1 cellular context compared by ENCODE assay signal in the genomic region with DNA sequence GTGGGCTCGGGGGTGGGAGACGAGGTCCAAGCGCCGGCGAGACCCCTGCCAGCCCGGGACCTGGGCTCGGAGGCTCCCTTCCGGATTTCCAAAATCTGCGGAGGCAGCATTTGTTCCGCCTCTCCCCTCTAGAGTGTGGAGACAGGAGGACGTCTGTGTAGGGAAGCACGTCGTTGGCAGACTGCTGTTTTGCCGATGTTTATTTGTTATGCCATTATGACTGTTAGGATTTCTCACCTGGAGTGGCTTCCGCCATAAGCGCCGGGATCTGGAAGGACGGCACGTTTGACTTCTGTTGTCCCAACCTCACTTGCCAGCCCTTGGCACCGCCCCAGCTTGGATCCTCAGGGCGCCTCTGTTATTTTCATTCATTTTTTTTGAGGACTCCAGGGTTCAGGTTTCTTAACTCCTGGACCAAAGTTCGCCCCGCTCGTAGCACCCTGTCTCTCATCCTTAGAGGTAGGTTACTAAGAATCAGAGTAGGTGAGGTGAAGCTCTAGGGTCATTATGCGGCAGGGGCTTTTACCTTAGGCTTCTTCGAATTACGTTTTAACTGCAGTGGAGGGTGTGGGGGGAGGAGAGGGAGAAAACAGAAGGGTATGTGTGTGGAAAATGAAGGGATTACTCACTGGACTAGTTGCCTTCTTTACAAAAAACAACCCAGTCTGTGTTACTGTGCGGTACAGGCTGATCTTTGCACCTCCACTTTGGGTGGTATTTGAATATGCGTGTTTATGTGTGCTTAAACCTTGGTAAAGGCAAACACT.
A peak's percentile ranks its signal among the peaks of the same experiment; 100 is the strongest.
TF ChIP-seq lines count a peak whose summit lies in the region.

No MANE protein-coding gene starts in this region.

TF ChIP-seq in HepG2, 621 proteins besides CTCF, POLR2A, EP300 and RAD21 (continued from another document and continues in another):
- TF ChIP-seq, protein P1, sequence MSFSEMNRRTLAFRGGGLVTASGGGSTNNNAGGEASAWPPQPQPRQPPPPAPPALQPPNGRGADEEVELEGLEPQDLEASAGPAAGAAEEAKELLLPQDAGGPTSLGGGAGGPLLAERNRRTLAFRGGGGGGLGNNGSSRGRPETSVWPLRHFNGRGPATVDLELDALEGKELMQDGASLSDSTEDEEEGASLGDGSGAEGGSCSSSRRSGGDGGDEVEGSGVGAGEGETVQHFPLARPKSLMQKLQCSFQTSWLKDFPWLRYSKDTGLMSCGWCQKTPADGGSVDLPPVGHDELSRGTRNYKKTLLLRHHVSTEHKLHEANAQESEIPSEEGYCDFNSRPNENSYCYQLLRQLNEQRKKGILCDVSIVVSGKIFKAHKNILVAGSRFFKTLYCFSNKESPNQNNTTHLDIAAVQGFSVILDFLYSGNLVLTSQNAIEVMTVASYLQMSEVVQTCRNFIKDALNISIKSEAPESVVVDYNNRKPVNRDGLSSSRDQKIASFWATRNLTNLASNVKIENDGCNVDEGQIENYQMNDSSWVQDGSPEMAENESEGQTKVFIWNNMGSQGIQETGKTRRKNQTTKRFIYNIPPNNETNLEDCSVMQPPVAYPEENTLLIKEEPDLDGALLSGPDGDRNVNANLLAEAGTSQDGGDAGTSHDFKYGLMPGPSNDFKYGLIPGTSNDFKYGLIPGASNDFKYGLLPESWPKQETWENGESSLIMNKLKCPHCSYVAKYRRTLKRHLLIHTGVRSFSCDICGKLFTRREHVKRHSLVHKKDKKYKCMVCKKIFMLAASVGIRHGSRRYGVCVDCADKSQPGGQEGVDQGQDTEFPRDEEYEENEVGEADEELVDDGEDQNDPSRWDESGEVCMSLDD (CRISPR knock-in tag; IDR thresholded peaks at IDR 0.05; ENCODE audit: borderline replicate concordance), result no peak
- TF ChIP-seq IRF2 (CRISPR knock-in tag; IDR thresholded peaks at IDR 0.05), result no peak
- no peak for TF ChIP-seq ONECUT2 (CRISPR knock-in tag; IDR thresholded peaks at IDR 0.05)
- TF ChIP-seq ZFX (CRISPR knock-in tag; IDR thresholded peaks at IDR 0.05; ENCODE audit: low read depth), result no peak
- no peak for TF ChIP-seq CCDC6 (CRISPR knock-in tag; IDR thresholded peaks at IDR 0.05)
- TF ChIP-seq ZSCAN29 (CRISPR knock-in tag; conservative IDR thresholded peaks at IDR 0.05), result no peak
- TF ChIP-seq, protein P2, sequence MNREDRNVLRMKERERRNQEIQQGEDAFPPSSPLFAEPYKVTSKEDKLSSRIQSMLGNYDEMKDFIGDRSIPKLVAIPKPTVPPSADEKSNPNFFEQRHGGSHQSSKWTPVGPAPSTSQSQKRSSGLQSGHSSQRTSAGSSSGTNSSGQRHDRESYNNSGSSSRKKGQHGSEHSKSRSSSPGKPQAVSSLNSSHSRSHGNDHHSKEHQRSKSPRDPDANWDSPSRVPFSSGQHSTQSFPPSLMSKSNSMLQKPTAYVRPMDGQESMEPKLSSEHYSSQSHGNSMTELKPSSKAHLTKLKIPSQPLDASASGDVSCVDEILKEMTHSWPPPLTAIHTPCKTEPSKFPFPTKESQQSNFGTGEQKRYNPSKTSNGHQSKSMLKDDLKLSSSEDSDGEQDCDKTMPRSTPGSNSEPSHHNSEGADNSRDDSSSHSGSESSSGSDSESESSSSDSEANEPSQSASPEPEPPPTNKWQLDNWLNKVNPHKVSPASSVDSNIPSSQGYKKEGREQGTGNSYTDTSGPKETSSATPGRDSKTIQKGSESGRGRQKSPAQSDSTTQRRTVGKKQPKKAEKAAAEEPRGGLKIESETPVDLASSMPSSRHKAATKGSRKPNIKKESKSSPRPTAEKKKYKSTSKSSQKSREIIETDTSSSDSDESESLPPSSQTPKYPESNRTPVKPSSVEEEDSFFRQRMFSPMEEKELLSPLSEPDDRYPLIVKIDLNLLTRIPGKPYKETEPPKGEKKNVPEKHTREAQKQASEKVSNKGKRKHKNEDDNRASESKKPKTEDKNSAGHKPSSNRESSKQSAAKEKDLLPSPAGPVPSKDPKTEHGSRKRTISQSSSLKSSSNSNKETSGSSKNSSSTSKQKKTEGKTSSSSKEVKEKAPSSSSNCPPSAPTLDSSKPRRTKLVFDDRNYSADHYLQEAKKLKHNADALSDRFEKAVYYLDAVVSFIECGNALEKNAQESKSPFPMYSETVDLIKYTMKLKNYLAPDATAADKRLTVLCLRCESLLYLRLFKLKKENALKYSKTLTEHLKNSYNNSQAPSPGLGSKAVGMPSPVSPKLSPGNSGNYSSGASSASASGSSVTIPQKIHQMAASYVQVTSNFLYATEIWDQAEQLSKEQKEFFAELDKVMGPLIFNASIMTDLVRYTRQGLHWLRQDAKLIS (CRISPR knock-in tag; IDR thresholded peaks at IDR 0.05), result no peak
- TF ChIP-seq, protein P3, sequence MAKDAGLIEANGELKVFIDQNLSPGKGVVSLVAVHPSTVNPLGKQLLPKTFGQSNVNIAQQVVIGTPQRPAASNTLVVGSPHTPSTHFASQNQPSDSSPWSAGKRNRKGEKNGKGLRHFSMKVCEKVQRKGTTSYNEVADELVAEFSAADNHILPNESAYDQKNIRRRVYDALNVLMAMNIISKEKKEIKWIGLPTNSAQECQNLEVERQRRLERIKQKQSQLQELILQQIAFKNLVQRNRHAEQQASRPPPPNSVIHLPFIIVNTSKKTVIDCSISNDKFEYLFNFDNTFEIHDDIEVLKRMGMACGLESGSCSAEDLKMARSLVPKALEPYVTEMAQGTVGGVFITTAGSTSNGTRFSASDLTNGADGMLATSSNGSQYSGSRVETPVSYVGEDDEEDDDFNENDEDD (CRISPR knock-in tag; IDR thresholded peaks at IDR 0.05; ENCODE audit: borderline replicate concordance), result no peak
- no peak for TF ChIP-seq ZNF572 (CRISPR knock-in tag; IDR thresholded peaks at IDR 0.05)
- TF ChIP-seq FOXM1 (CRISPR knock-in tag; IDR thresholded peaks at IDR 0.05), result no peak
- no peak for TF ChIP-seq CBX2 (IDR thresholded peaks at IDR 0.05; ENCODE audit: low read depth, low read length)
- TF ChIP-seq CBX2 (CRISPR knock-in tag; IDR thresholded peaks at IDR 0.05; ENCODE audit: low read depth), result no peak
- no peak for TF ChIP-seq GTF2F1 (IDR thresholded peaks at IDR 0.05; ENCODE audit: low read length)
- TF ChIP-seq NFYB (CRISPR knock-in tag; IDR thresholded peaks at IDR 0.05), result no peak
- TF ChIP-seq, protein P4, sequence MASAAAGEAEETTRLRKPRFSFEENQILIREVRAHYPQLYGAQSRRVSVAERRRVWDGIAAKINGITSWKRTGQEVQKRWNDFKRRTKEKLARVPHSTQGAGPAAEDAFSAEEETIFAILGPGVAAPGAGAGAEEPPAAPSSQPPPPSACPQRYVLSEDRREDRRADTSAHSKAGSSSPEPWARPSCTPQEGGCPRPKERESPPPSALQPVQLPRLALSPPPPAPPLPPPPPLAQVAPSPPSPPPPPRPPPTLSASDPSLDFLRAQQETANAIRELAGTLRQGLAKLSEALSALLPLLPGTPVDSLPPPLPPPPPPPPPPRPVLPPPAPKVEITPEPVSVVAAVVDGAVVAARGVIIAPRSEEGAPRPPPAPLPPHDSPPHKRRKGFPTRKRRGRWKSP (CRISPR knock-in tag; IDR thresholded peaks at IDR 0.05), result no peak
- TF ChIP-seq MAZ (IDR thresholded peaks at IDR 0.05; ENCODE audit: borderline replicate concordance, low read depth, low read length), result no peak
- TF ChIP-seq MAZ (CRISPR knock-in tag; IDR thresholded peaks at IDR 0.05; ENCODE audit: low read depth), result peak; percentile 41; the same call in 1 of the 2 replicates
- TF ChIP-seq NR3C1 (CRISPR knock-in tag; IDR thresholded peaks at IDR 0.05), result no peak
- TF ChIP-seq, protein P5, sequence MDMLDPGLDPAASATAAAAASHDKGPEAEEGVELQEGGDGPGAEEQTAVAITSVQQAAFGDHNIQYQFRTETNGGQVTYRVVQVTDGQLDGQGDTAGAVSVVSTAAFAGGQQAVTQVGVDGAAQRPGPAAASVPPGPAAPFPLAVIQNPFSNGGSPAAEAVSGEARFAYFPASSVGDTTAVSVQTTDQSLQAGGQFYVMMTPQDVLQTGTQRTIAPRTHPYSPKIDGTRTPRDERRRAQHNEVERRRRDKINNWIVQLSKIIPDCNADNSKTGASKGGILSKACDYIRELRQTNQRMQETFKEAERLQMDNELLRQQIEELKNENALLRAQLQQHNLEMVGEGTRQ (IDR thresholded peaks at IDR 0.05; ENCODE audit: low read depth, low read length), result no peak
- TF ChIP-seq, protein P5 (CRISPR knock-in tag; IDR thresholded peaks at IDR 0.05; ENCODE audit: borderline replicate concordance), result no peak
- TF ChIP-seq, protein P6, sequence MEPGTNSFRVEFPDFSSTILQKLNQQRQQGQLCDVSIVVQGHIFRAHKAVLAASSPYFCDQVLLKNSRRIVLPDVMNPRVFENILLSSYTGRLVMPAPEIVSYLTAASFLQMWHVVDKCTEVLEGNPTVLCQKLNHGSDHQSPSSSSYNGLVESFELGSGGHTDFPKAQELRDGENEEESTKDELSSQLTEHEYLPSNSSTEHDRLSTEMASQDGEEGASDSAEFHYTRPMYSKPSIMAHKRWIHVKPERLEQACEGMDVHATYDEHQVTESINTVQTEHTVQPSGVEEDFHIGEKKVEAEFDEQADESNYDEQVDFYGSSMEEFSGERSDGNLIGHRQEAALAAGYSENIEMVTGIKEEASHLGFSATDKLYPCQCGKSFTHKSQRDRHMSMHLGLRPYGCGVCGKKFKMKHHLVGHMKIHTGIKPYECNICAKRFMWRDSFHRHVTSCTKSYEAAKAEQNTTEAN (CRISPR knock-in tag; conservative IDR thresholded peaks at IDR 0.05), result no peak
- TF ChIP-seq TBL1XR1 (IDR thresholded peaks at IDR 0.05; ENCODE audit: borderline replicate concordance, low read length, partially characterized antibody), result peak; percentile 2
- TF ChIP-seq ZNF570 (CRISPR knock-in tag; IDR thresholded peaks at IDR 0.05; ENCODE audit: borderline replicate concordance), result no peak
- no peak for TF ChIP-seq SYNCRIP (IDR thresholded peaks at IDR 0.05; ENCODE audit: insufficient read depth, low read depth, low read length)
- TF ChIP-seq, protein P7, sequence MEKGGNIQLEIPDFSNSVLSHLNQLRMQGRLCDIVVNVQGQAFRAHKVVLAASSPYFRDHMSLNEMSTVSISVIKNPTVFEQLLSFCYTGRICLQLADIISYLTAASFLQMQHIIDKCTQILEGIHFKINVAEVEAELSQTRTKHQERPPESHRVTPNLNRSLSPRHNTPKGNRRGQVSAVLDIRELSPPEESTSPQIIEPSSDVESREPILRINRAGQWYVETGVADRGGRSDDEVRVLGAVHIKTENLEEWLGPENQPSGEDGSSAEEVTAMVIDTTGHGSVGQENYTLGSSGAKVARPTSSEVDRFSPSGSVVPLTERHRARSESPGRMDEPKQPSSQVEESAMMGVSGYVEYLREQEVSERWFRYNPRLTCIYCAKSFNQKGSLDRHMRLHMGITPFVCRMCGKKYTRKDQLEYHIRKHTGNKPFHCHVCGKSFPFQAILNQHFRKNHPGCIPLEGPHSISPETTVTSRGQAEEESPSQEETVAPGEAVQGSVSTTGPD (CRISPR knock-in tag; IDR thresholded peaks at IDR 0.05), result no peak
- no peak for TF ChIP-seq TSC22D2 (CRISPR knock-in tag; IDR thresholded peaks at IDR 0.05; ENCODE audit: borderline replicate concordance)
- TF ChIP-seq ZNF549 (CRISPR knock-in tag; IDR thresholded peaks at IDR 0.05), result no peak
- peak; percentile 80; the same call in 1 of the 2 replicates for TF ChIP-seq KDM6A (CRISPR knock-in tag; IDR thresholded peaks at IDR 0.05; ENCODE audit: low read depth)
- no peak for TF ChIP-seq POLR2AphosphoS2 (IDR thresholded peaks at IDR 0.05; ENCODE audit: low read depth, low read length)
- TF ChIP-seq SNAPC2 (CRISPR knock-in tag; IDR thresholded peaks at IDR 0.05), result 0 out of 2 replicates have a peak, but pooled peaks have one; percentile 34
- TF ChIP-seq MAFG (CRISPR knock-in tag; IDR thresholded peaks at IDR 0.05), result no peak
- no peak for TF ChIP-seq ZSCAN9 (CRISPR knock-in tag; IDR thresholded peaks at IDR 0.05; ENCODE audit: borderline replicate concordance)
- no peak for TF ChIP-seq AGO2 (optimal IDR thresholded peaks at IDR 0.05; ENCODE audit: low read depth, low read length)
- no peak for TF ChIP-seq ZFP37 (CRISPR knock-in tag; IDR thresholded peaks at IDR 0.05; ENCODE audit: borderline replicate concordance)
- TF ChIP-seq, protein P8, sequence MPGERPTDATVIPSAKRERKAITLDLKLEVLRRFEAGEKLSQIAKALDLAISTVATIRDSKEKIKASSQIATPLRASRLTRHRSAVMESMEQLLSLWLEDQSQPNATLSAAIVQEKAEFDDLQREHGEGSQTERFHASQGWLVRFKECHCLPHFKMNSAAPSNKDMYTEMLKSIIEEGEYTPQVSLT (CRISPR knock-in tag; IDR thresholded peaks at IDR 0.05; ENCODE audit: borderline replicate concordance, low read depth), result no peak
- TF ChIP-seq NFKBIZ (CRISPR knock-in tag; IDR thresholded peaks at IDR 0.05), result no peak
- no peak for TF ChIP-seq SCMH1 (CRISPR knock-in tag; IDR thresholded peaks at IDR 0.05; ENCODE audit: borderline replicate concordance)
- TF ChIP-seq, protein P9, sequence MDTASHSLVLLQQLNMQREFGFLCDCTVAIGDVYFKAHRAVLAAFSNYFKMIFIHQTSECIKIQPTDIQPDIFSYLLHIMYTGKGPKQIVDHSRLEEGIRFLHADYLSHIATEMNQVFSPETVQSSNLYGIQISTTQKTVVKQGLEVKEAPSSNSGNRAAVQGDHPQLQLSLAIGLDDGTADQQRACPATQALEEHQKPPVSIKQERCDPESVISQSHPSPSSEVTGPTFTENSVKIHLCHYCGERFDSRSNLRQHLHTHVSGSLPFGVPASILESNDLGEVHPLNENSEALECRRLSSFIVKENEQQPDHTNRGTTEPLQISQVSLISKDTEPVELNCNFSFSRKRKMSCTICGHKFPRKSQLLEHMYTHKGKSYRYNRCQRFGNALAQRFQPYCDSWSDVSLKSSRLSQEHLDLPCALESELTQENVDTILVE (CRISPR knock-in tag; IDR thresholded peaks at IDR 0.05), result peak; percentile 36; the same call in 1 of the 2 replicates
- TF ChIP-seq, protein P10, sequence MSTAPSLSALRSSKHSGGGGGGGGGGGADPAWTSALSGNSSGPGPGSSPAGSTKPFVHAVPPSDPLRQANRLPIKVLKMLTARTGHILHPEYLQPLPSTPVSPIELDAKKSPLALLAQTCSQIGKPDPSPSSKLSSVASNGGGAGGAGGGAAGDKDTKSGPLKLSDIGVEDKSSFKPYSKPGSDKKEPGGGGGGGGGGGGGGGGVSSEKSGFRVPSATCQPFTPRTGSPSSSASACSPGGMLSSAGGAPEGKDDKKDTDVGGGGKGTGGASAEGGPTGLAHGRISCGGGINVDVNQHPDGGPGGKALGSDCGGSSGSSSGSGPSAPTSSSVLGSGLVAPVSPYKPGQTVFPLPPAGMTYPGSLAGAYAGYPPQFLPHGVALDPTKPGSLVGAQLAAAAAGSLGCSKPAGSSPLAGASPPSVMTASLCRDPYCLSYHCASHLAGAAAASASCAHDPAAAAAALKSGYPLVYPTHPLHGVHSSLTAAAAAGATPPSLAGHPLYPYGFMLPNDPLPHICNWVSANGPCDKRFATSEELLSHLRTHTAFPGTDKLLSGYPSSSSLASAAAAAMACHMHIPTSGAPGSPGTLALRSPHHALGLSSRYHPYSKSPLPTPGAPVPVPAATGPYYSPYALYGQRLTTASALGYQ (CRISPR knock-in tag; IDR thresholded peaks at IDR 0.05), result no peak
